In the genomic region with DNA sequence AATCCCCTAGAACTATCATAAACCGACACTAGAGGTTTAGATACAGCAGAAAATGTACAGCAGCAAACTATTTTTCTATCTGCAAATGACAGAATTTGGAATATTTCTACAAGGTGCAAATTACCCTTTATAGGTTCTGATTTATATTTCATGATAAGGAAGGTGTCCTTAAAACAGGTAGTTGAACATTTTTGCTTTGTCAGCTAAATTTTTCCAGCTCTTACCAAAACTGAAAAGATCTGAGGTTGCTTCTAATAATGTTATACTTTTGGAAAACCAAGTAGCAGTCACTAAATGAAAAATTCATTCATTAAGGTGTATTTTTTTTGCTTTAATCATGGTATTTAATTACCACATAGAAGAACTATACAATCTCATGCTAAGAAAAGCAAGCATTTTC, we compare ENCODE assay signal across 2 cellular contexts.
TF ChIP-seq lines count a peak whose summit lies in the region.

No MANE protein-coding gene starts in this region.

TF ChIP-seq in IMR-90, 13 proteins besides CTCF, POLR2A, EP300 and RAD21:
- TF ChIP-seq, protein P1, sequence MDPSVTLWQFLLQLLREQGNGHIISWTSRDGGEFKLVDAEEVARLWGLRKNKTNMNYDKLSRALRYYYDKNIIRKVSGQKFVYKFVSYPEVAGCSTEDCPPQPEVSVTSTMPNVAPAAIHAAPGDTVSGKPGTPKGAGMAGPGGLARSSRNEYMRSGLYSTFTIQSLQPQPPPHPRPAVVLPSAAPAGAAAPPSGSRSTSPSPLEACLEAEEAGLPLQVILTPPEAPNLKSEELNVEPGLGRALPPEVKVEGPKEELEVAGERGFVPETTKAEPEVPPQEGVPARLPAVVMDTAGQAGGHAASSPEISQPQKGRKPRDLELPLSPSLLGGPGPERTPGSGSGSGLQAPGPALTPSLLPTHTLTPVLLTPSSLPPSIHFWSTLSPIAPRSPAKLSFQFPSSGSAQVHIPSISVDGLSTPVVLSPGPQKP (IDR thresholded peaks at IDR 0.05; ENCODE audit: borderline replicate concordance, low read depth, low read length): no peak
- peak; percentile 97 for TF ChIP-seq MAFK (IDR thresholded peaks at IDR 0.05; ENCODE audit: low read depth, low read length)

TF ChIP-seq in K562, 482 proteins besides CTCF, POLR2A, EP300 and RAD21:
- TF ChIP-seq COPS2 (conservative IDR thresholded peaks at IDR 0.05) (no peak), FOXJ2 (tag; IDR thresholded peaks at IDR 0.05) (no peak), ELF1 (tag; IDR thresholded peaks at IDR 0.05) (no peak), MAFF (IDR thresholded peaks at IDR 0.05; ENCODE audit: low read length) (peak; percentile 86), MAFG (tag; conservative IDR thresholded peaks at IDR 0.05) (peak; percentile 55), MAFK (IDR thresholded peaks at IDR 0.05; ENCODE audit: low read length) (peak; percentile 88), C11orf30 (IDR thresholded peaks at IDR 0.05; ENCODE audit: low read depth) (peak; percentile 55), ZNF696 (CRISPR knock-in tag; conservative IDR thresholded peaks at IDR 0.05) (no peak), ZNF316 (IDR thresholded peaks at IDR 0.05) (peak; percentile 78)
